In the genomic region with DNA sequence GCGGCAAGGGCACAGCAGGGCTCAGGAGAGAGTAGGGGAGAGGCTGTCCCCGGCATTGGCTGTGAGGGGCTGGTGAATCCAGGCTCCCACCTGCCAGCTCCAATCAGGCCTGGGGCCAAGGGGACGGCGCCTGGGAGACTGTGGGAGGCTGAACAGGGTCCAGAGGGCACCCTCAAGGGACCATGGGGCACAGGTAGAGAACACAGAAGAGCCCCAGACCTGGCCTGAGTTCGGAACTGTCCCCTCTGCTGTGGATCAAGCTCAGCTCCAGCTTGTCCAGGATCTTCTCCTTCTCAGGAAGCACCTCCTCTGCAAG, we compare ENCODE assay signal across 1 cellular context.
TF ChIP-seq lines count a peak whose summit lies in the region.

No MANE protein-coding gene starts in this region.

TF ChIP-seq in HepG2, 621 proteins besides CTCF, POLR2A, EP300 and RAD21 (continued from another document):
- TF ChIP-seq, protein P1, sequence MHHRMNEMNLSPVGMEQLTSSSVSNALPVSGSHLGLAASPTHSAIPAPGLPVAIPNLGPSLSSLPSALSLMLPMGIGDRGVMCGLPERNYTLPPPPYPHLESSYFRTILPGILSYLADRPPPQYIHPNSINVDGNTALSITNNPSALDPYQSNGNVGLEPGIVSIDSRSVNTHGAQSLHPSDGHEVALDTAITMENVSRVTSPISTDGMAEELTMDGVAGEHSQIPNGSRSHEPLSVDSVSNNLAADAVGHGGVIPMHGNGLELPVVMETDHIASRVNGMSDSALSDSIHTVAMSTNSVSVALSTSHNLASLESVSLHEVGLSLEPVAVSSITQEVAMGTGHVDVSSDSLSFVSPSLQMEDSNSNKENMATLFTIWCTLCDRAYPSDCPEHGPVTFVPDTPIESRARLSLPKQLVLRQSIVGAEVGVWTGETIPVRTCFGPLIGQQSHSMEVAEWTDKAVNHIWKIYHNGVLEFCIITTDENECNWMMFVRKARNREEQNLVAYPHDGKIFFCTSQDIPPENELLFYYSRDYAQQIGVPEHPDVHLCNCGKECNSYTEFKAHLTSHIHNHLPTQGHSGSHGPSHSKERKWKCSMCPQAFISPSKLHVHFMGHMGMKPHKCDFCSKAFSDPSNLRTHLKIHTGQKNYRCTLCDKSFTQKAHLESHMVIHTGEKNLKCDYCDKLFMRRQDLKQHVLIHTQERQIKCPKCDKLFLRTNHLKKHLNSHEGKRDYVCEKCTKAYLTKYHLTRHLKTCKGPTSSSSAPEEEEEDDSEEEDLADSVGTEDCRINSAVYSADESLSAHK (CRISPR knock-in tag; IDR thresholded peaks at IDR 0.05; ENCODE audit: borderline replicate concordance): no peak
- no peak for TF ChIP-seq EHMT2 (IDR thresholded peaks at IDR 0.05; ENCODE audit: borderline replicate concordance, low read depth, low read length)
- TF ChIP-seq ZNF225 (CRISPR knock-in tag; IDR thresholded peaks at IDR 0.05): no peak
- no peak for TF ChIP-seq TMF1 (CRISPR knock-in tag; IDR thresholded peaks at IDR 0.05; ENCODE audit: low read depth)
- no peak for TF ChIP-seq ZNF34 (CRISPR knock-in tag; IDR thresholded peaks at IDR 0.05; ENCODE audit: borderline replicate concordance)
- TF ChIP-seq, protein P2, sequence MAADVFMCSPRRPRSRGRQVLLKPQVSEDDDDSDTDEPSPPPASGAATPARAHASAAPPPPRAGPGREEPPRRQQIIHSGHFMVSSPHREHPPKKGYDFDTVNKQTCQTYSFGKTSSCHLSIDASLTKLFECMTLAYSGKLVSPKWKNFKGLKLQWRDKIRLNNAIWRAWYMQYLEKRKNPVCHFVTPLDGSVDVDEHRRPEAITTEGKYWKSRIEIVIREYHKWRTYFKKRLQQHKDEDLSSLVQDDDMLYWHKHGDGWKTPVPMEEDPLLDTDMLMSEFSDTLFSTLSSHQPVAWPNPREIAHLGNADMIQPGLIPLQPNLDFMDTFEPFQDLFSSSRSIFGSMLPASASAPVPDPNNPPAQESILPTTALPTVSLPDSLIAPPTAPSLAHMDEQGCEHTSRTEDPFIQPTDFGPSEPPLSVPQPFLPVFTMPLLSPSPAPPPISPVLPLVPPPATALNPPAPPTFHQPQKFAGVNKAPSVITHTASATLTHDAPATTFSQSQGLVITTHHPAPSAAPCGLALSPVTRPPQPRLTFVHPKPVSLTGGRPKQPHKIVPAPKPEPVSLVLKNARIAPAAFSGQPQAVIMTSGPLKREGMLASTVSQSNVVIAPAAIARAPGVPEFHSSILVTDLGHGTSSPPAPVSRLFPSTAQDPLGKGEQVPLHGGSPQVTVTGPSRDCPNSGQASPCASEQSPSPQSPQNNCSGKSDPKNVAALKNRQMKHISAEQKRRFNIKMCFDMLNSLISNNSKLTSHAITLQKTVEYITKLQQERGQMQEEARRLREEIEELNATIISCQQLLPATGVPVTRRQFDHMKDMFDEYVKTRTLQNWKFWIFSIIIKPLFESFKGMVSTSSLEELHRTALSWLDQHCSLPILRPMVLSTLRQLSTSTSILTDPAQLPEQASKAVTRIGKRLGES (CRISPR knock-in tag; IDR thresholded peaks at IDR 0.05; ENCODE audit: borderline replicate concordance): no peak
- no peak for TF ChIP-seq ZNF652 (CRISPR knock-in tag; IDR thresholded peaks at IDR 0.05; ENCODE audit: borderline replicate concordance, low read depth)
- TF ChIP-seq, protein P3, sequence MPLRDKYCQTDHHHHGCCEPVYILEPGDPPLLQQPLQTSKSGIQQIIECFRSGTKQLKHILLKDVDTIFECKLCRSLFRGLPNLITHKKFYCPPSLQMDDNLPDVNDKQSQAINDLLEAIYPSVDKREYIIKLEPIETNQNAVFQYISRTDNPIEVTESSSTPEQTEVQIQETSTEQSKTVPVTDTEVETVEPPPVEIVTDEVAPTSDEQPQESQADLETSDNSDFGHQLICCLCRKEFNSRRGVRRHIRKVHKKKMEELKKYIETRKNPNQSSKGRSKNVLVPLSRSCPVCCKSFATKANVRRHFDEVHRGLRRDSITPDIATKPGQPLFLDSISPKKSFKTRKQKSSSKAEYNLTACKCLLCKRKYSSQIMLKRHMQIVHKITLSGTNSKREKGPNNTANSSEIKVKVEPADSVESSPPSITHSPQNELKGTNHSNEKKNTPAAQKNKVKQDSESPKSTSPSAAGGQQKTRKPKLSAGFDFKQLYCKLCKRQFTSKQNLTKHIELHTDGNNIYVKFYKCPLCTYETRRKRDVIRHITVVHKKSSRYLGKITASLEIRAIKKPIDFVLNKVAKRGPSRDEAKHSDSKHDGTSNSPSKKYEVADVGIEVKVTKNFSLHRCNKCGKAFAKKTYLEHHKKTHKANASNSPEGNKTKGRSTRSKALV (CRISPR knock-in tag; IDR thresholded peaks at IDR 0.05): no peak
- TF ChIP-seq ZFP41 (CRISPR knock-in tag; IDR thresholded peaks at IDR 0.05; ENCODE audit: borderline replicate concordance): no peak
TF ChIP-seq in HepG2: peak in this region for 0.
